ENCODE assay signal across 27 cellular contexts in genomic region chr6:104207635-104208034, GRCh38.
"Had no signal": no experiment of that assay in that cellular context is flagged by ENCODE, and none has a peak within 500 bp of the region (broad histone marks: within the 10 kb centered on the region; RNA-seq: fewer than 3 reads in every experiment).

No MANE protein-coding gene starts in this region.

- H3K9me3 ChIP-seq: suprapubic skin, testis, thoracic aorta, thyroid gland, tibial artery, transverse colon, upper lobe of left lung, upper lobe of right lung, uterus, vagina had no signal

- H3K27me3 ChIP-seq: stomach, suprapubic skin, testis, thyroid gland, tibial artery, tibial nerve, transverse colon, upper lobe of left lung, upper lobe of right lung, uterus, vagina had no signal

- H3K4me1 ChIP-seq: stomach, suprapubic skin, testis, thyroid gland, tibial artery, tibial nerve, transverse colon, upper lobe of left lung, upper lobe of right lung, uterus, vagina had no signal

- DNase-seq: stimulated activated CD4-positive, alpha-beta T cell treated with anti-CD3 and anti-CD28 coated beads, Interleukin-2, amount 100 ng/mL, for 48 hours; stimulated activated CD4-positive, alpha-beta T cell treated with anti-CD3 and anti-CD28 coated beads, Interleukin-4, amount 100 ng/mL, for 1 hour; stimulated activated CD4-positive, alpha-beta T cell treated with anti-CD3 and anti-CD28 coated beads, Interleukin-4, amount 100 ng/mL, for 24 hours; stimulated activated CD4-positive, alpha-beta T cell treated with anti-CD3 and anti-CD28 coated beads, Interleukin-4, amount 100 ng/mL, for 4 hours; stimulated activated CD8-positive, alpha-beta memory T cell treated with anti-CD3 and anti-CD28 coated beads, Interleukin-4, amount 100 ng/mL, for 48 hours; stimulated activated naive B cell treated with anti-CD40 and anti-IgM and Interleukin-4, amounts not matched to agents 10 μg/mL and 1 μg/mL and 100 μg/mL, for 72 hours; stimulated activated naive CD4-positive, alpha-beta T cell; stimulated activated naive CD4-positive, alpha-beta T cell treated with Interleukin-2 at 50 U/mL for 16 hours; stimulated activated naive CD8-positive, alpha-beta T cell treated with anti-CD3 and anti-CD28 coated beads, Interleukin-15, amount 100 ng/mL, for 72 hours; stimulated activated naive CD8-positive, alpha-beta T cell treated with anti-CD3 and anti-CD28 coated beads, Interleukin-15, Interleukin-2, amounts not matched to agents 100 U/mL and 50 U/mL, for 24 hours; stomach; substantia nigra; testis; thyroid gland; tibial artery; transverse colon; trophoblast cell; upper lobe of left lung; upper lobe of right lung; uterus had no signal

- ATAC-seq: stimulated activated effector memory CD8-positive, alpha-beta T cell treated with anti-CD3 and anti-CD28 coated beads, Interleukin-12 subunit alpha, Interleukin-12 subunit beta, amount 100 ng/mL, for 72 hours; stimulated activated memory B cell treated with anti-CD40 and anti-IgM and Interleukin-4, amounts not matched to agents 10 μg/mL and 1 μg/mL and 100 μg/mL, for 72 hours; stimulated activated naive B cell treated with anti-CD40 and anti-IgM and Interleukin-4, amounts not matched to agents 10 μg/mL and 1 μg/mL and 100 μg/mL, for 72 hours; stimulated activated naive CD8-positive, alpha-beta T cell treated with anti-CD3 and anti-CD28 coated beads, Interleukin-15, amount 100 ng/mL, for 72 hours; stimulated activated naive CD8-positive, alpha-beta T cell treated with anti-CD3 and anti-CD28 coated beads, Interleukin-15, Interleukin-2, amounts not matched to agents 100 U/mL and 50 U/mL, for 24 hours; upper lobe of right lung had no signal

- H3K36me3 ChIP-seq: stomach, suprapubic skin, thoracic aorta, thyroid gland, tibial artery, tibial nerve, transverse colon, upper lobe of left lung, upper lobe of right lung, uterus, vagina had no signal

- FAIRE-seq: urothelium cell line had no signal

- H3K27ac ChIP-seq: stomach, suprapubic skin, testis, thoracic aorta, thyroid gland, tibial artery, tibial nerve, transverse colon, upper lobe of left lung, upper lobe of right lung, uterus, vagina had no signal

- H3K4me3 ChIP-seq: stomach, suprapubic skin, testis, thoracic aorta, thyroid gland, tibial artery, tibial nerve, transverse colon, upper lobe of left lung, upper lobe of right lung, uterus, vagina had no signal
